Comparison of ENCODE assay signal across 17 cellular contexts in the genomic region with DNA sequence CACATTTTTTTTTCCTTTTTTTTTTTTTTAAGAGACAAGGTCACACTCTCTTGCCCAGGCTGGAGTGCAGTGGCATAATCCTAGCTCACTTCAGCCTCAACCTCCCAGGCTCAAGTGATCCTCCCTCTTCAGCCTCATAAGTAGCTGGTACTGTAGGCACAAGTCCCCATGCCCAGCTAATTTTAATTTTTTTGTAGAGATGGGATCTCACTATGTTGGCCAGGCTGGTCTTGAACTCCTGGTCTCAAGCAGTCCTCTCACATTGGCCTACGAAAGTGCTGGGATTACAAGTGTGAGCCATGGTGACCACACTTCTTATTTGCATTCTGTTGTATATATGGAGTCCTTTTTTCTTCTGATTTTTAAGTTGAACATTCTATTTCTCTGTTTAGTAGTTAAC. TPM values are rescaled to one million over a fixed set of nuclear protein-coding genes. Genes with fewer than 3 reads are reported as not detected.
DNase-seq lines count a peak whose midpoint lies in the region; ATAC-seq and TF ChIP-seq lines count a peak whose summit lies in the region.
"Had no signal": no experiment of that assay in that cellular context is flagged by ENCODE, and none has a peak within 500 bp of the region (broad histone marks: within the 10 kb centered on the region; RNA-seq: fewer than 3 reads in every experiment).

No MANE protein-coding gene starts in this region.

- CTCF ChIA-PET in CD8-positive, alpha-beta memory T cell (lab: Charles Lee), result interaction anchor here (1.1 to 2.1 kb wide), 6 partner anchors 10 to 41 kb away, joined by 3 to 15 read pairs (median 6); a partner anchor contains a TSS
- CTCF ChIA-PET in activated CD8-positive, alpha-beta T cell treated with anti-CD3 and anti-CD28 coated beads, Interleukin-2, amount 10 ng/mL, durations not matched to agents 7 days and 5 days (lab: Charles Lee), result interaction anchor here (0.6 to 3.6 kb wide), 15 partner anchors 9 to 288 kb away, joined by 3 to 16 read pairs (median 4); a partner anchor contains a TSS

- H3K36me3 ChIP-seq in CD8-positive, alpha-beta memory T cell (ENCODE audit: insufficient read depth, low read length), result no peaks in the 10 kb centered on the region

- peak in 1 of 2 donors; percentile 5 for ATAC-seq in activated T-cell treated with anti-CD3 and anti-CD28 coated beads, Interleukin-2, amount 50 U/mL, for 72 hours (replicated peaks in 1 of 2)
- peak; percentile 27 for ATAC-seq in activated CD8-positive, alpha-beta T cell treated with anti-CD3 and anti-CD28 coated beads, Interleukin-2, amount 10 ng/mL, durations not matched to agents 7 days and 5 days
- peak in 2 of 3 donors; percentile 20 to 33 for ATAC-seq in natural killer cell
- ATAC-seq: A549, HCT116 had no signal

- no peaks in the 10 kb centered on the region for H3K9me3 ChIP-seq in CD8-positive, alpha-beta memory T cell (ENCODE audit: low read length)
- H3K9me3 ChIP-seq: A549 had no signal

- no peak for TF ChIP-seq CTCF in natural killer cell (IDR thresholded peaks at IDR 0.05)

- H3K27ac ChIP-seq in CD8-positive, alpha-beta memory T cell (ENCODE audit: low read depth, low read length), result no peak overlapping the region
- H3K27ac ChIP-seq: A549, PC-9 had no signal

- intact Hi-C loops in natural killer cell (cut with micrococcal nuclease), result no loop called here
- intact Hi-C loops in posterior cingulate gyrus (cut with DNase I), result no loop called here

- H3K9me3 Mint-ChIP-seq in activated T-cell treated with anti-CD3 and anti-CD28 coated beads, Interleukin-2, amount 50 U/mL, for 72 hours, result no peaks in the 10 kb centered on the region
- H3K9me3 Mint-ChIP-seq in CD8-positive, alpha-beta memory T cell, result no peaks in the 10 kb centered on the region
- no peaks in the 10 kb centered on the region for H3K9me3 Mint-ChIP-seq in activated CD8-positive, alpha-beta T cell treated with anti-CD3 and anti-CD28 coated beads, Interleukin-2, amount 10 ng/mL, durations not matched to agents 7 days and 5 days (ENCODE audit: insufficient read depth)
- H3K9me3 Mint-ChIP-seq in natural killer cell, result no peaks in the 10 kb centered on the region

- no peaks in the 10 kb centered on the region for H3K4me1 ChIP-seq in CD8-positive, alpha-beta memory T cell (ENCODE audit: insufficient read depth, low read length)
- H3K4me1 ChIP-seq: A549 had no signal

- H3K27me3 Mint-ChIP-seq in activated T-cell treated with anti-CD3 and anti-CD28 coated beads, Interleukin-2, amount 50 U/mL, for 72 hours (ENCODE audit: low read depth), result no peaks in the 10 kb centered on the region
- H3K27me3 Mint-ChIP-seq in CD8-positive, alpha-beta memory T cell, result peaks cover 0 to 2% of the 10 kb centered on the region in 2 donors
- H3K27me3 Mint-ChIP-seq in activated CD8-positive, alpha-beta T cell treated with anti-CD3 and anti-CD28 coated beads, Interleukin-2, amount 10 ng/mL, durations not matched to agents 7 days and 5 days (ENCODE audit: low read depth), result peaks cover 2% of the 10 kb centered on the region
- H3K27me3 Mint-ChIP-seq in natural killer cell (ENCODE audit: low read depth in 2 of 2), result no peaks in the 10 kb centered on the region

- POLR2A ChIA-PET in CD8-positive, alpha-beta memory T cell (lab: Charles Lee), result no interaction called here
- POLR2A ChIA-PET in activated CD8-positive, alpha-beta T cell treated with anti-CD3 and anti-CD28 coated beads, Interleukin-2, amount 10 ng/mL, durations not matched to agents 7 days and 5 days (lab: Charles Lee), result interaction anchor here (0.6 to 1.0 kb wide), 2 partner anchors 22 to 112 kb away, joined by 3 read pairs; a partner anchor contains a TSS

- no peak for DNase-seq in activated T-cell treated with anti-CD3 and anti-CD28 coated beads, Interleukin-2, amount 50 U/mL, for 72 hours
- no peak for DNase-seq in activated T-cell treated with anti-CD3 and anti-CD28 coated beads, Interleukin-2, amount 50 U/mL, for 48 hours
- DNase-seq in CD8-positive, alpha-beta memory T cell, result no peak
- DNase-seq in activated CD8-positive, alpha-beta T cell treated with anti-CD3 and anti-CD28 coated beads, Interleukin-2, amount 10 ng/mL, durations not matched to agents 7 days and 5 days, result no peak
- no peak for DNase-seq in natural killer cell
- no peak for DNase-seq in NCI-H748 (lab: John Stamatoyannopoulos, UW; ENCODE audit: unreplicated experiment)
- DNase-seq in posterior cingulate gyrus, result no peak
- no peak for DNase-seq in NCI-H446 treated with DMSO at 0.1 percent for 48 hours (lab: John Stamatoyannopoulos, UW)
- DNase-seq: DMS79, IMR-90, NCI-H1417 treated with DMSO at 0.1 percent for 48 hours, NCI-H2081, NCI-H345, NCI-H69, PC-9 had no signal

- H3K27me3 ChIP-seq in CD8-positive, alpha-beta memory T cell (ENCODE audit: insufficient read depth, low read length, poor library complexity, severe bottlenecking), result no peaks in the 10 kb centered on the region

- no peak overlapping the region for H3K4me3 ChIP-seq in CD8-positive, alpha-beta memory T cell (ENCODE audit: low read length)
- H3K4me3 ChIP-seq: A549, PC-9 had no signal

- no peaks in the 10 kb centered on the region for H3K36me3 Mint-ChIP-seq in activated T-cell treated with anti-CD3 and anti-CD28 coated beads, Interleukin-2, amount 50 U/mL, for 72 hours (ENCODE audit: insufficient read depth in 2 of 2)
- peaks cover 0 to 3% (median 0%) of the 10 kb centered on the region in 3 donors for H3K36me3 Mint-ChIP-seq in CD8-positive, alpha-beta memory T cell
- H3K36me3 Mint-ChIP-seq in activated CD8-positive, alpha-beta T cell treated with anti-CD3 and anti-CD28 coated beads, Interleukin-2, amount 10 ng/mL, durations not matched to agents 7 days and 5 days (ENCODE audit: low read depth), result no peaks in the 10 kb centered on the region
- H3K36me3 Mint-ChIP-seq in natural killer cell, result no peaks in the 10 kb centered on the region

- H3K27ac Mint-ChIP-seq in activated T-cell treated with anti-CD3 and anti-CD28 coated beads, Interleukin-2, amount 50 U/mL, for 72 hours, result no peak overlapping the region
- H3K27ac Mint-ChIP-seq in CD8-positive, alpha-beta memory T cell, result peak overlapping the region in 1 of 8 donors; percentile 54
- no peak overlapping the region for H3K27ac Mint-ChIP-seq in activated CD8-positive, alpha-beta T cell treated with anti-CD3 and anti-CD28 coated beads, Interleukin-2, amount 10 ng/mL, durations not matched to agents 7 days and 5 days
- H3K27ac Mint-ChIP-seq in natural killer cell, result no peak overlapping the region

- no peaks in the 10 kb centered on the region for H3K4me1 Mint-ChIP-seq in activated T-cell treated with anti-CD3 and anti-CD28 coated beads, Interleukin-2, amount 50 U/mL, for 72 hours (ENCODE audit: low read depth)
- H3K4me1 Mint-ChIP-seq in CD8-positive, alpha-beta memory T cell, result peaks cover 4 to 7% (median 4%) of the 10 kb centered on the region in 3 donors
- peaks cover 6% of the 10 kb centered on the region for H3K4me1 Mint-ChIP-seq in activated CD8-positive, alpha-beta T cell treated with anti-CD3 and anti-CD28 coated beads, Interleukin-2, amount 10 ng/mL, durations not matched to agents 7 days and 5 days (ENCODE audit: low read depth)
- H3K4me1 Mint-ChIP-seq in natural killer cell, result peaks cover 9 to 12% of the 10 kb centered on the region in 2 donors

- peak overlapping the region; percentile 6 to 36 for H3K4me3 Mint-ChIP-seq in activated T-cell treated with anti-CD3 and anti-CD28 coated beads, Interleukin-2, amount 50 U/mL, for 72 hours
- H3K4me3 Mint-ChIP-seq in CD8-positive, alpha-beta memory T cell, result peak overlapping the region in 5 of 7 donors; percentile 11 to 73 (median 63)
- H3K4me3 Mint-ChIP-seq in activated CD8-positive, alpha-beta T cell treated with anti-CD3 and anti-CD28 coated beads, Interleukin-2, amount 10 ng/mL, durations not matched to agents 7 days and 5 days, result no peak overlapping the region
- H3K4me3 Mint-ChIP-seq in natural killer cell, result peak overlapping the region; percentile 25

RNA-seq across cellular contexts. Expression of a gene that starts 21.4 kb away (rescaled TPM):
- total RNA-seq in activated T-cell treated with anti-CD3 and anti-CD28 coated beads, Interleukin-2, amount 50 U/mL, for 72 hours, result 10 to 100 TPM; 12.3 to 16.4 TPM
- total RNA-seq in CD8-positive, alpha-beta memory T cell, result 1 to 10 TPM; 9.1 to 9.4 TPM
- polyA plus RNA-seq in CD8-positive, alpha-beta memory T cell, result 7.6 TPM
- total RNA-seq in activated CD8-positive, alpha-beta T cell treated with anti-CD3 and anti-CD28 coated beads, Interleukin-2, amount 10 ng/mL, durations not matched to agents 7 days and 5 days, result 10 to 100 TPM; 12.9 to 13.0 TPM
- 10 to 100 TPM; 14.6 to 18.4 (median 15.4) TPM for total RNA-seq in natural killer cell

RNA-seq across cellular contexts. Expression of a gene that starts 42.0 kb away (rescaled TPM):
- under 1 TPM in 1 of 2 donors, not detected in 1; 0.05 TPM for total RNA-seq in activated T-cell treated with anti-CD3 and anti-CD28 coated beads, Interleukin-2, amount 50 U/mL, for 72 hours
- not detected for total RNA-seq in CD8-positive, alpha-beta memory T cell
- polyA plus RNA-seq in CD8-positive, alpha-beta memory T cell, result not detected
- under 1 TPM in 1 of 2 experiments, not detected in 1; 0.29 TPM for total RNA-seq in activated CD8-positive, alpha-beta T cell treated with anti-CD3 and anti-CD28 coated beads, Interleukin-2, amount 10 ng/mL, durations not matched to agents 7 days and 5 days
- not detected for total RNA-seq in natural killer cell

RNA-seq across cellular contexts. Expression of a gene that starts 51.7 kb away (rescaled TPM):
- under 1 TPM in 1 of 2 donors, not detected in 1; 0.12 TPM for total RNA-seq in activated T-cell treated with anti-CD3 and anti-CD28 coated beads, Interleukin-2, amount 50 U/mL, for 72 hours
- total RNA-seq in CD8-positive, alpha-beta memory T cell, result not detected
- polyA plus RNA-seq in CD8-positive, alpha-beta memory T cell, result not detected
- total RNA-seq in activated CD8-positive, alpha-beta T cell treated with anti-CD3 and anti-CD28 coated beads, Interleukin-2, amount 10 ng/mL, durations not matched to agents 7 days and 5 days, result not detected
- not detected for total RNA-seq in natural killer cell
